In genomic region chr1:167706363-167706762, GRCh38 we compare ENCODE assay signal across 23 cellular contexts. TPM values are rescaled to one million over a fixed set of nuclear protein-coding genes. Genes with fewer than 3 reads are reported as not detected.
DNase-seq lines count a peak whose midpoint lies in the region; ATAC-seq and TF ChIP-seq lines count a peak whose summit lies in the region.
"Had no signal": no experiment of that assay in that cellular context is flagged by ENCODE, and none has a peak within 500 bp of the region (broad histone marks: within the 10 kb centered on the region; RNA-seq: fewer than 3 reads in every experiment).

No MANE protein-coding gene starts in this region.

- H3K9me2 ChIP-seq in MM.1S (replicated peaks; ENCODE audit: insufficient read depth, low read length), result no peaks in the 10 kb centered on the region

- H3K36me3 ChIP-seq in MM.1S (replicated peaks; ENCODE audit: insufficient read depth, low read length), result 0 out of 2 replicates have a peak, but pooled peaks cover 5% of the 10 kb centered on the region
- no peaks in the 10 kb centered on the region for H3K36me3 ChIP-seq in endodermal cell (ENCODE audit: control insufficient read depth, insufficient read depth, low read length)
- H3K36me3 ChIP-seq: thyroid gland had no signal

- no peak overlapping the region for H3K4me3 Mint-ChIP-seq in activated naive CD8-positive, alpha-beta T cell
- H3K4me3 Mint-ChIP-seq in activated naive CD8-positive, alpha-beta T cell treated with anti-CD3 and anti-CD28 coated beads, Interleukin-2, amount 50 U/mL, for 24 hours, result no peak overlapping the region
- H3K4me3 Mint-ChIP-seq in stimulated activated effector memory CD8-positive, alpha-beta T cell treated with anti-CD3 and anti-CD28 coated beads, Interleukin-12 subunit alpha, Interleukin-12 subunit beta, amount 100 ng/mL, for 72 hours, result no peak overlapping the region
- H3K4me3 Mint-ChIP-seq in endodermal cell, result no peak overlapping the region

- peak overlapping the region; percentile 20 for H3K4me2 ChIP-seq in MM.1S (ENCODE audit: low read depth, low read length)
- H3K4me2 ChIP-seq: PC-9 had no signal

- TF ChIP-seq CTCF in MM.1S (IDR thresholded peaks at IDR 0.05; ENCODE audit: low read length) (no peak), endodermal cell (conservative IDR thresholded peaks at IDR 0.05) (no peak)

- H3K9me3 ChIP-seq in MM.1S (replicated peaks; ENCODE audit: insufficient read depth, low read length), result no peaks in the 10 kb centered on the region
- H3K9me3 ChIP-seq in endodermal cell (ENCODE audit: control insufficient read depth, low read length), result no peaks in the 10 kb centered on the region
- H3K9me3 ChIP-seq: BLaER1 treated with 17β-estradiol and CSF1 and Interleukin-3, amounts not matched to agents 10 nM and 100 nM; spleen; thyroid gland had no signal

- no peaks in the 10 kb centered on the region for H3K27me3 Mint-ChIP-seq in activated naive CD8-positive, alpha-beta T cell
- no peaks in the 10 kb centered on the region for H3K27me3 Mint-ChIP-seq in activated naive CD8-positive, alpha-beta T cell treated with anti-CD3 and anti-CD28 coated beads, Interleukin-2, amount 50 U/mL, for 24 hours
- peaks cover 13% of the 10 kb centered on the region for H3K27me3 Mint-ChIP-seq in endodermal cell (ENCODE audit: insufficient read depth)

- peaks cover 18% of the 10 kb centered on the region for H3K4me1 Mint-ChIP-seq in activated naive CD8-positive, alpha-beta T cell (ENCODE audit: low read depth)
- peaks cover 37% of the 10 kb centered on the region for H3K4me1 Mint-ChIP-seq in activated naive CD8-positive, alpha-beta T cell treated with anti-CD3 and anti-CD28 coated beads, Interleukin-2, amount 50 U/mL, for 24 hours
- peaks cover 33% of the 10 kb centered on the region for H3K4me1 Mint-ChIP-seq in stimulated activated effector memory CD8-positive, alpha-beta T cell treated with anti-CD3 and anti-CD28 coated beads, Interleukin-12 subunit alpha, Interleukin-12 subunit beta, amount 100 ng/mL, for 72 hours
- H3K4me1 Mint-ChIP-seq in endodermal cell, result peaks cover 32% of the 10 kb centered on the region

- H3K4me3 ChIP-seq in MM.1S (ENCODE audit: low read length) (peak overlapping the region; percentile 5; the same call in 1 of the 2 replicates), endodermal cell (ENCODE audit: low read length) (no peak overlapping the region)
- H3K4me3 ChIP-seq: BLaER1 treated with 17β-estradiol and CSF1 and Interleukin-3, amounts not matched to agents 10 nM and 100 nM; PC-9; spleen; thyroid gland had no signal

- DNase-seq in activated naive CD8-positive, alpha-beta T cell treated with anti-CD3 and anti-CD28 coated beads, Interleukin-2, amount 50 U/mL, for 24 hours, result no peak
- DNase-seq in MM.1S (peak; percentile 49), islet precursor cell (peak; percentile 22), endodermal cell (no peak), head of caudate nucleus (no peak), NCI-H69 (lab: John Stamatoyannopoulos, UW) (no peak)
- no peak for DNase-seq in stimulated activated effector memory CD8-positive, alpha-beta T cell treated with anti-CD3 and anti-CD28 coated beads, Interleukin-12 subunit alpha, Interleukin-12 subunit beta, amount 100 ng/mL, for 72 hours (ENCODE audit: low spot score in 2 of 2)
- DNase-seq: ACHN; activated CD4-positive, alpha-beta T cell treated with anti-CD3 and anti-CD28 coated beads for 1 hour; IMR-90; NCI-H1105 treated with DMSO at 0.1 percent for 48 hours; NCI-H2029 treated with DMSO at 0.1 percent for 48 hours; NCI-H226; PC-9; retina; Right ventricle myocardium superior; spleen; stimulated activated CD4-positive, alpha-beta T cell treated with anti-CD3 and anti-CD28 coated beads, Interleukin-2, amount 100 ng/mL, for 48 hours; stimulated activated naive CD8-positive, alpha-beta T cell treated with anti-CD3 and anti-CD28 coated beads, Interleukin-15, Interleukin-2, amounts not matched to agents 100 U/mL and 50 U/mL, for 24 hours; thyroid gland had no signal

- H3K27ac ChIP-seq in MM.1S (ENCODE audit: low read length) (peak overlapping the region; percentile 22; the same call in 1 of the 2 replicates), endodermal cell (ENCODE audit: low read depth, low read length) (no peak overlapping the region)
- H3K27ac ChIP-seq: BLaER1 treated with 17β-estradiol and CSF1 and Interleukin-3, amounts not matched to agents 10 nM and 100 nM; PC-9; thyroid gland had no signal

- no peaks in the 10 kb centered on the region for H4K20me1 ChIP-seq in MM.1S (ENCODE audit: insufficient read depth, low read length)

- no peak overlapping the region for H2AFZ ChIP-seq in MM.1S (ENCODE audit: low read length)
- H2AFZ ChIP-seq: PC-9 had no signal

- H3F3A ChIP-seq in MM.1S (ENCODE audit: insufficient read depth, low read length), result peaks cover 21% of the 10 kb centered on the region

- no peaks in the 10 kb centered on the region for H3K36me3 Mint-ChIP-seq in activated naive CD8-positive, alpha-beta T cell
- H3K36me3 Mint-ChIP-seq in activated naive CD8-positive, alpha-beta T cell treated with anti-CD3 and anti-CD28 coated beads, Interleukin-2, amount 50 U/mL, for 24 hours (ENCODE audit: low read depth), result peaks cover 16% of the 10 kb centered on the region
- peaks cover 65% of the 10 kb centered on the region for H3K36me3 Mint-ChIP-seq in stimulated activated effector memory CD8-positive, alpha-beta T cell treated with anti-CD3 and anti-CD28 coated beads, Interleukin-12 subunit alpha, Interleukin-12 subunit beta, amount 100 ng/mL, for 72 hours
- H3K36me3 Mint-ChIP-seq in endodermal cell (ENCODE audit: low read depth), result no peaks in the 10 kb centered on the region

- intact Hi-C loops in head of caudate nucleus (cut with DNase I), result no loop called here

- H3K9me3 Mint-ChIP-seq in activated naive CD8-positive, alpha-beta T cell (ENCODE audit: low read depth), result no peaks in the 10 kb centered on the region
- H3K9me3 Mint-ChIP-seq in activated naive CD8-positive, alpha-beta T cell treated with anti-CD3 and anti-CD28 coated beads, Interleukin-2, amount 50 U/mL, for 24 hours, result no peaks in the 10 kb centered on the region
- no peaks in the 10 kb centered on the region for H3K9me3 Mint-ChIP-seq in stimulated activated effector memory CD8-positive, alpha-beta T cell treated with anti-CD3 and anti-CD28 coated beads, Interleukin-12 subunit alpha, Interleukin-12 subunit beta, amount 100 ng/mL, for 72 hours
- no peaks in the 10 kb centered on the region for H3K9me3 Mint-ChIP-seq in endodermal cell

- no peak for ATAC-seq in activated naive CD8-positive, alpha-beta T cell treated with anti-CD3 and anti-CD28 coated beads, Interleukin-2, amount 50 U/mL, for 24 hours
- ATAC-seq in stimulated activated effector memory CD8-positive, alpha-beta T cell treated with anti-CD3 and anti-CD28 coated beads, Interleukin-12 subunit alpha, Interleukin-12 subunit beta, amount 100 ng/mL, for 72 hours, result no peak
- ATAC-seq: HCT116; stimulated activated naive CD8-positive, alpha-beta T cell treated with anti-CD3 and anti-CD28 coated beads, Interleukin-15, Interleukin-2, amounts not matched to agents 100 U/mL and 50 U/mL, for 24 hours had no signal

- no peaks in the 10 kb centered on the region for H3K27me3 ChIP-seq in MM.1S (replicated peaks; ENCODE audit: insufficient read depth, low read length)
- H3K27me3 ChIP-seq in endodermal cell (ENCODE audit: control insufficient read depth, insufficient read depth, low read length, poor library complexity, severe bottlenecking), result no peaks in the 10 kb centered on the region
- H3K27me3 ChIP-seq: spleen, thyroid gland had no signal

- peaks cover 42% of the 10 kb centered on the region for H3K4me1 ChIP-seq in MM.1S (ENCODE audit: low read length)
- H3K4me1 ChIP-seq in endodermal cell (ENCODE audit: control insufficient read depth, insufficient read depth, low read length), result peaks cover 3% of the 10 kb centered on the region
- H3K4me1 ChIP-seq: thyroid gland had no signal

- WGBS in endodermal cell (ENCODE audit: insufficient coverage in 1 of 2, insufficient read length in 1 of 2), 2 experiments, result 97% methylated on average over 2 of the region's 2 CpGs; no CpG with 5 or more reads in 1 of the 2 experiments

- H3K79me2 ChIP-seq in MM.1S (ENCODE audit: low read length), result no peaks in the 10 kb centered on the region

- peak overlapping the region; percentile 77 for H3K27ac Mint-ChIP-seq in activated naive CD8-positive, alpha-beta T cell
- H3K27ac Mint-ChIP-seq in activated naive CD8-positive, alpha-beta T cell treated with anti-CD3 and anti-CD28 coated beads, Interleukin-2, amount 50 U/mL, for 24 hours, result no peak overlapping the region
- H3K27ac Mint-ChIP-seq in stimulated activated effector memory CD8-positive, alpha-beta T cell treated with anti-CD3 and anti-CD28 coated beads, Interleukin-12 subunit alpha, Interleukin-12 subunit beta, amount 100 ng/mL, for 72 hours, result peak overlapping the region; percentile 73
- no peak overlapping the region for H3K27ac Mint-ChIP-seq in endodermal cell

- no peak overlapping the region for H3K9ac ChIP-seq in MM.1S (ENCODE audit: low read length)
- H3K9ac ChIP-seq in endodermal cell (ENCODE audit: extremely low read depth, low read length, poor library complexity, severe bottlenecking), result no peak overlapping the region
- H3K9ac ChIP-seq: BLaER1 treated with 17β-estradiol and CSF1 and Interleukin-3, amounts not matched to agents 10 nM and 100 nM had no signal

RNA-seq across cellular contexts. Expression of gene MPZL1, which starts 15.4 kb away (rescaled TPM):
- 100 to 1,000 TPM; 111 to 114 TPM for total RNA-seq in endodermal cell
- polyA plus RNA-seq in endodermal cell (2013, experiment 1 of 2), result 72.9 TPM
- 82.6 TPM for polyA plus RNA-seq in endodermal cell (2013, experiment 2 of 2)

Comparison
In these comparisons a context has a peak if more than half of its experiments do, and no peak if none do; other contexts are left out.
1. H3K27ac Mint-ChIP-seq: peak in activated naive CD8-positive, alpha-beta T cell (single experiment) and stimulated activated effector memory CD8-positive, alpha-beta T cell treated with anti-CD3 and anti-CD28 coated beads, Interleukin-12 subunit alpha, Interleukin-12 subunit beta, amount 100 ng/mL, for 72 hours (single experiment); none in activated naive CD8-positive, alpha-beta T cell treated with anti-CD3 and anti-CD28 coated beads, Interleukin-2, amount 50 U/mL, for 24 hours (single experiment) and endodermal cell (single experiment).
2. DNase-seq: peak in MM.1S (single experiment) and islet precursor cell (single experiment); none in activated naive CD8-positive, alpha-beta T cell treated with anti-CD3 and anti-CD28 coated beads, Interleukin-2, amount 50 U/mL, for 24 hours (single experiment), stimulated activated effector memory CD8-positive, alpha-beta T cell treated with anti-CD3 and anti-CD28 coated beads, Interleukin-12 subunit alpha, Interleukin-12 subunit beta, amount 100 ng/mL, for 72 hours (0 of 2), endodermal cell (single experiment), head of caudate nucleus (0 of 42) and NCI-H69 (single experiment).